ENCODE assay signal across 4 cellular contexts in the genomic region with DNA sequence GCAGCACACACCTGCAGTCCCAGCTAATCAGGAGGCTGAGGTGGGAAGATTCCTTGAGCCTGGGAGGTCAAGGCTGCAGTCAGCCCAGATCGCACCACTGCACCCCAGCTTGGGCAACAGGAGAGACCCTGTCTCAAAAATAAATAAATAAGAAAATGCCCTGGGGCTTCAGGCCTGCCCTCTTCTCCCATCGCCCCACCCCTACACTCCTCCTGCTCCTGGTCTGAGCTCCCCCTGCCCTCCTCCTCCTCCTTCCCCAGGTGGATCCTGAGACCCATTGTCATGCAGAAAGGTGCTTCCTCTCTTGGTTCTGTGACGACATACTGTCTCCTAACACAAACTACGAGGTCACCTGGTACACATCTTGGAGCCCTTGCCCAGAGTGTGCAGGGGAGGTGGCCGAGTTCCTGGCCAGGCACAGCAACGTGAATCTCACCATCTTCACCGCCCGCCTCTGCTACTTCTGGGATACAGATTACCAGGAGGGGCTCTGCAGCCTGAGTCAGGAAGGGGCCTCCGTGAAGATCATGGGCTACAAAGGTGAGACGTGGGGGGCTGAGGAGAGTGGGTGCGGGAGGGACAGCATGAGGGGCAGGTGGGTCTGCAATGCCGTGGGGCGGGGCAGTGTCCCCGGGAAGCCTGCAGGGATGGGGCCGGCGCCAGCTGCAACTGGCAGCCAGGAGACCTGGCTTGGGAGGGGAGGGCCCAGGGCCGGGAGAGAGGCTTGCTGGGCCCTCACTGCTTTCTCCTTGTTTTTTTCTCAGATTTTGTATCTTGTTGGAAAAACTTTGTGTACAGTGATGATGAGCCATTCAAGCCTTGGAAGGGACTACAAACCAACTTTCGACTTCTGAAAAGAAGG. TPM values are rescaled to one million over a fixed set of nuclear protein-coding genes. Genes with fewer than 3 reads are reported as not detected.
"Had no signal": no experiment of that assay in that cellular context is flagged by ENCODE, and none has a peak within 500 bp of the region (broad histone marks: within the 10 kb centered on the region; RNA-seq: fewer than 3 reads in every experiment).

No MANE protein-coding gene starts in this region.

RNA-seq across cellular contexts. Expression of a gene that starts 9.0 kb away (rescaled TPM):
- polyA plus RNA-seq: neural cell had no signal

RNA-seq across cellular contexts. Expression of a gene that starts 10.7 kb away (rescaled TPM):
- total RNA-seq: foreskin keratinocyte, myocyte had no signal
- polyA plus RNA-seq: neural cell had no signal

RNA-seq across cellular contexts. Expression of a gene that starts 17.6 kb away (rescaled TPM):
- polyA plus RNA-seq: neural cell had no signal

RNA-seq across cellular contexts. Expression of a gene that starts 45.4 kb away (rescaled TPM):
- polyA plus RNA-seq: neural cell had no signal

RNA-seq across cellular contexts. Expression of a gene that starts 49.5 kb away (rescaled TPM):
- total RNA-seq: gastroesophageal sphincter had no signal
- polyA plus RNA-seq: neural cell had no signal
